ENCODE assay signal across 2 cellular contexts in genomic region chr9:111934747-111935146, GRCh38.
TF ChIP-seq lines count a peak whose summit lies in the region.

No MANE protein-coding gene starts in this region.

TF ChIP-seq in IMR-90, 13 proteins besides CTCF, POLR2A, EP300 and RAD21:
- TF ChIP-seq USF2 (IDR thresholded peaks at IDR 0.05; ENCODE audit: low read depth, low read length) (no peak), MXI1 (IDR thresholded peaks at IDR 0.05; ENCODE audit: borderline replicate concordance, low read depth, low read length) (no peak), FOS (IDR thresholded peaks at IDR 0.05; ENCODE audit: low read depth, low read length) (no peak), NFE2L2 (IDR thresholded peaks at IDR 0.05; ENCODE audit: low read depth, low read length) (no peak), MAFK (IDR thresholded peaks at IDR 0.05; ENCODE audit: low read depth, low read length) (no peak)
TF ChIP-seq in IMR-90: peak in this region for 0.

TF ChIP-seq in HepG2, 621 proteins besides CTCF, POLR2A, EP300 and RAD21:
- TF ChIP-seq ZC3H4 (CRISPR knock-in tag; IDR thresholded peaks at IDR 0.05; ENCODE audit: borderline replicate concordance) (no peak), PAXIP1 (CRISPR knock-in tag; conservative IDR thresholded peaks at IDR 0.05) (no peak), SATB2 (CRISPR knock-in tag; IDR thresholded peaks at IDR 0.05) (no peak), ZBTB43 (CRISPR knock-in tag; conservative IDR thresholded peaks at IDR 0.05) (no peak), MXD3 (CRISPR knock-in tag; IDR thresholded peaks at IDR 0.05) (no peak), AFF4 (CRISPR knock-in tag; IDR thresholded peaks at IDR 0.05) (no peak), EEA1 (CRISPR knock-in tag; IDR thresholded peaks at IDR 0.05; ENCODE audit: borderline replicate concordance) (no peak), NFKB2 (CRISPR knock-in tag; IDR thresholded peaks at IDR 0.05; ENCODE audit: borderline replicate concordance) (no peak), TAF1 (CRISPR knock-in tag; IDR thresholded peaks at IDR 0.05) (no peak), ZNF83 (CRISPR knock-in tag; IDR thresholded peaks at IDR 0.05; ENCODE audit: borderline replicate concordance) (no peak), TIGD3 (CRISPR knock-in tag; IDR thresholded peaks at IDR 0.05; ENCODE audit: borderline replicate concordance) (no peak), SP4 (CRISPR knock-in tag; IDR thresholded peaks at IDR 0.05) (no peak)
